In the genomic region with DNA sequence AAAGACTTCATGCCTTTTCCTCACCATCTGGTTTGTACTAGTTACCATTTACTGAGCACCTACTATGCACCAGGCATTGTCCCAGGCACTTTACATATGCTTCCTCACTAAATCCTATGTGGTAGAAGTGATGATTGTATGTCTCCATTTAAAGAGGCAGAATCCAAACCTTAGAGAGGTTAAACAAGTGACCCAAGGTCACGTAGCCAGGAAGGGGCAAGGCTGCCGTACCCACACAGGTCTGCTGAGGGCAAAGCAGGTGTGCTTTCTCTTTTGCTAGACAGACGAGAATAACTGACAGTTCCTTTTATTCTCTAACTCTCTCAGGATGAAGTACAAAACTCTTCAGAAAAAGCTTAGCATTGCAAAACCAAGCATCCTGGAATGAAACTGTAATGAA, we compare ENCODE assay signal across 3 cellular contexts.
"Had no signal": no experiment of that assay in that cellular context is flagged by ENCODE, and none has a peak within 500 bp of the region (broad histone marks: within the 10 kb centered on the region; RNA-seq: fewer than 3 reads in every experiment).

No MANE protein-coding gene starts in this region.

- H3K4me3 ChIP-seq: GM12878 had no signal

- ATAC-seq: GM12878 had no signal

- DNase-seq: GDM1, GF-D8 had no signal
